ENCODE assay signal across 8 cellular contexts in the genomic region with DNA sequence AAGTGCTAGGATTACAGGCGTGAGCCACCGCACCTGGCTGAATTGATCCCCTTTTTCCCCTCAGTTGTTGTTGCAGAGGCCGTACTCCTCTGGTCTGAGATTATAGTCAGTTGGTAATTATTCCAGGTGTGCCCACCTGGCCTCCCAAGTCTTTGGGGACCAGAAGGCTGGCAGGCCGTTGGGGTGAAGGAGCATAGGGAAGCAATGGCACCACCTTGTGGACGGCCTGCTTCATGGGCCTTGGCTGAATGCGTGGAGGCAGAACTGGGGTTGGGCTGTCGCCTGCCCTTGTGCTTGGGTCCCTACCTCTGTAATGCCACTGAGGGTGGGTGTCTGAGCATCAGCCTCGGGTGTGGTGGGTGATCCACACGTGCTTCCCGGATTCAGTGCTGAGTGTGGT.
DNase-seq lines count a peak whose midpoint lies in the region; ATAC-seq and TF ChIP-seq lines count a peak whose summit lies in the region.

No MANE protein-coding gene starts in this region.

- no peak overlapping the region for H3K27ac ChIP-seq in RWPE2 (ENCODE audit: poor library complexity, severe bottlenecking)

- peak; percentile 90 for TF ChIP-seq CTCF in GM12872 (IDR thresholded peaks at IDR 0.05; ENCODE audit: insufficient read depth, low read depth, low read length)
- peak; percentile 79 for TF ChIP-seq CTCF in RWPE2 (IDR thresholded peaks at IDR 0.05; ENCODE audit: poor library complexity, severe bottlenecking)
- TF ChIP-seq CTCF in retinal pigment epithelial cell (conservative IDR thresholded peaks at IDR 0.05; ENCODE audit: low read depth, low read length) = peak; percentile 92

- H3K36me3 ChIP-seq in RWPE2 (ENCODE audit: low read depth) = no peaks in the 10 kb centered on the region

- peak; percentile 76 for ATAC-seq in RWPE2 (ENCODE audit: low read depth)

- H3K9me3 ChIP-seq in RWPE2 (ENCODE audit: severe bottlenecking) = no peaks in the 10 kb centered on the region

- H3K27me3 ChIP-seq in RWPE2 (ENCODE audit: insufficient read depth, poor library complexity, severe bottlenecking) = no peaks in the 10 kb centered on the region

- DNase-seq in HK-2 (ENCODE audit: unreplicated experiment) (peak; percentile 58), RWPE2 (ENCODE audit: low spot score) (no peak), head of caudate nucleus (peak; percentile 36 to 81 (median 60)), retinal pigment epithelial cell (ENCODE audit: low read depth) (no peak), DMS79 treated with DMSO at 0.1 percent for 48 hours (lab: John Stamatoyannopoulos, UW) (no peak), cerebellar nuclear complex (lab: John Stamatoyannopoulos, UW) (no peak)
- DNase-seq in activated effector memory CD4-positive, alpha-beta T cell treated with anti-CD3 and anti-CD28 coated beads, Interleukin-2, amount 50 U/mL, for 16 hours = peak; percentile 88

- intact Hi-C loops in head of caudate nucleus (cut with DNase I) = loop anchor here (10.0 kb wide), 1 partner anchor 212 kb away; the partner anchor contains the start of gene GRK5

- H3K4me3 ChIP-seq in RWPE2 (ENCODE audit: severe bottlenecking) (no peak overlapping the region), retinal pigment epithelial cell (ENCODE audit: low read length) (no peak overlapping the region)

- H3K4me1 ChIP-seq in RWPE2 (ENCODE audit: insufficient read depth, poor library complexity, severe bottlenecking) = no peaks in the 10 kb centered on the region

Comparison
In these comparisons a context has a peak if more than half of its experiments do, and no peak if none do; other contexts are left out.
1. DNase-seq: peak in HK-2 (single experiment), activated effector memory CD4-positive, alpha-beta T cell treated with anti-CD3 and anti-CD28 coated beads, Interleukin-2, amount 50 U/mL, for 16 hours (single experiment) and head of caudate nucleus (42 of 42); none in RWPE2 (single experiment), retinal pigment epithelial cell (single experiment), DMS79 treated with DMSO at 0.1 percent for 48 hours (single experiment) and cerebellar nuclear complex (0 of 2).
2. Peak in every context shown above with its lines, with median percentiles within 50 percentile points of each other: CTCF ChIP-seq.